1 cellular context compared by ENCODE assay signal in genomic region chr16:86052926-86053325, GRCh38.
TF ChIP-seq lines count a peak whose summit lies in the region.

No MANE protein-coding gene starts in this region.

TF ChIP-seq in SK-N-SH, 30 proteins besides CTCF, POLR2A, EP300 and RAD21 (continued from another document):
- TF ChIP-seq ZBTB33 (IDR thresholded peaks at IDR 0.05; ENCODE audit: borderline replicate concordance, low read depth), result no peak
- TF ChIP-seq FOXM1 (IDR thresholded peaks at IDR 0.05; ENCODE audit: low read depth), result no peak
- TF ChIP-seq RCOR1 (IDR thresholded peaks at IDR 0.05; ENCODE audit: low read length), result no peak
